Comparison of ENCODE assay signal across 23 cellular contexts in genomic region chr6:41685641-41686380, GRCh38. TPM values are rescaled to one million over a fixed set of nuclear protein-coding genes. Genes with fewer than 3 reads are reported as not detected.
DNase-seq lines count a peak whose midpoint lies in the region; ATAC-seq, FAIRE-seq and TF ChIP-seq lines count a peak whose summit lies in the region.
"Had no signal": no experiment of that assay in that cellular context is flagged by ENCODE, and none has a peak within 500 bp of the region (broad histone marks: within the 10 kb centered on the region; RNA-seq: fewer than 3 reads in every experiment).

No MANE protein-coding gene starts in this region.

- no peak for FAIRE-seq in GM12878 (lab: Jason Lieb, UNC)
- FAIRE-seq: HepG2 had no signal

- CTCF ChIA-PET in RWPE1 (lab: Yijun Ruan, JAX): interaction anchor here (0.7 to 1.7 kb wide), 2 partner anchors 83 to 95 kb away, joined by 3 to 6 read pairs; no protein-coding TSS in a partner anchor
- CTCF ChIA-PET in GM12878 (lab: Yijun Ruan, JAX): interaction anchor here (1.1 to 4.2 kb wide), 8 partner anchors 19 to 379 kb away, joined by 3 to 31 read pairs (median 4); no protein-coding TSS in a partner anchor
- CTCF ChIA-PET in T-cell (lab: Charles Lee): interaction anchor here (0.7 to 1.2 kb wide), 2 partner anchors 317 to 318 kb away, joined by 3 read pairs; no protein-coding TSS in a partner anchor

- SMC1A ChIA-PET in GM12878 (lab: Charles Lee; ENCODE audit: uncharacterized antibody, unreplicated experiment): interaction anchor here (0.7 to 1.6 kb wide), 3 partner anchors 21 to 91 kb away, joined by 3 to 6 read pairs (median 3); no protein-coding TSS in a partner anchor

- no peak overlapping the region for H3K9ac ChIP-seq in GM12878 (ENCODE audit: control insufficient read depth, insufficient read depth, low read length)

- no peaks in the 10 kb centered on the region for H3K27me3 ChIP-seq in GM12878 (replicated peaks in 1 of 2; ENCODE audit: control insufficient read depth in 2 of 2, insufficient read depth in 2 of 2, low read length in 1 of 2)
- H3K27me3 ChIP-seq in layer of hippocampus (ENCODE audit: control insufficient read depth, insufficient read depth, low read length): no peaks in the 10 kb centered on the region
- no peaks in the 10 kb centered on the region for H3K27me3 ChIP-seq in Peyer's patch
- H3K27me3 ChIP-seq: SJCRH30 had no signal

- no peaks in the 10 kb centered on the region for H3K27me3 Mint-ChIP-seq in stimulated activated memory B cell treated with anti-CD40 and anti-IgM and Interleukin-4, amounts not matched to agents 10 μg/mL and 1 μg/mL and 100 μg/mL, for 72 hours
- H3K27me3 Mint-ChIP-seq in T-cell: no peaks in the 10 kb centered on the region

- no peak overlapping the region for H3K4me2 ChIP-seq in GM12878 (ENCODE audit: control insufficient read depth, insufficient read depth)

- RAD21 ChIA-PET in GM12878 (lab: Charles Lee; ENCODE audit: unreplicated experiment): interaction anchor here (0.6 to 2.9 kb wide), 2 partner anchors 83 to 186 kb away, joined by 3 to 17 read pairs; no protein-coding TSS in a partner anchor

- DNase-seq in RWPE1 (ENCODE audit: low spot score): no peak
- DNase-seq in GM12878 (ENCODE audit: low read depth, low spot score): no peak
- DNase-seq in AML-193 (lab: John Stamatoyannopoulos, UW): no peak
- DNase-seq in T-cell: no peak
- DNase-seq in mesenteric fat pad (ENCODE audit: low spot score): no peak
- no peak for DNase-seq in Peyer's patch
- DNase-seq: ACHN, COR-L47, DMS 273 treated with DMSO at 0.1 percent for 48 hours, DND-41, H9, KG1, NCI-H1105 treated with DMSO at 0.1 percent for 48 hours, NCI-H1694, NCI-H2107, NCI-H510A, NCI-H774, PC-3, SJCRH30 had no signal

- TF ChIP-seq POLR2A in GM12878 (IDR thresholded peaks at IDR 0.05; ENCODE audit: low read depth, low read length) (no peak), Peyer's patch (IDR thresholded peaks at IDR 0.05) (no peak)

- BruUV-seq in GM12878 (replicated peaks; lab: Mats Ljungman, UMichigan): no TSS peak

- POLR2A ChIA-PET in RWPE1 (lab: Yijun Ruan, JAX; ENCODE audit: low non-redundant PET): no interaction called here
- POLR2A ChIA-PET in GM12878 (lab: Charles Lee): interaction anchor here (0.8 kb wide), 1 partner anchor 49 kb away, joined by 8 read pairs; no protein-coding TSS in a partner anchor
- POLR2A ChIA-PET in T-cell (lab: Charles Lee): no interaction called here

- TF ChIP-seq EP300 in GM12878 (IDR thresholded peaks at IDR 0.05; ENCODE audit: borderline replicate concordance in 1 of 2, control insufficient read depth in 1 of 2, low read depth in 2 of 2, low read length in 2 of 2): no peak

- H3K4me3 Mint-ChIP-seq in stimulated activated memory B cell treated with anti-CD40 and anti-IgM and Interleukin-4, amounts not matched to agents 10 μg/mL and 1 μg/mL and 100 μg/mL, for 72 hours: no peak overlapping the region
- H3K4me3 Mint-ChIP-seq in T-cell: no peak overlapping the region
- H3K4me3 Mint-ChIP-seq: H9 had no signal

- H3K27ac ChIP-seq in RWPE1 (peak overlapping the region; percentile 17; the same call in 1 of the 2 replicates), GM12878 (ENCODE audit: control insufficient read depth, insufficient read depth) (no peak overlapping the region), layer of hippocampus (ENCODE audit: low read depth, low read length) (peak overlapping the region; percentile 92), Peyer's patch (no peak overlapping the region)
- H3K27ac ChIP-seq: SJCRH30 had no signal

- H3K9me3 ChIP-seq in GM12878 (replicated peaks; ENCODE audit: control insufficient read depth, insufficient read depth, low read length) (no peaks in the 10 kb centered on the region), Peyer's patch (no peaks in the 10 kb centered on the region)
- H3K9me3 ChIP-seq: SJCRH30 had no signal

- in situ Hi-C loops in GM12878 (cut with MboI): loop anchor here (10.0 kb wide), 1 partner anchor 81 kb away; no protein-coding TSS in a partner anchor

- H3K9me3 Mint-ChIP-seq in stimulated activated memory B cell treated with anti-CD40 and anti-IgM and Interleukin-4, amounts not matched to agents 10 μg/mL and 1 μg/mL and 100 μg/mL, for 72 hours: no peaks in the 10 kb centered on the region
- no peaks in the 10 kb centered on the region for H3K9me3 Mint-ChIP-seq in T-cell
- H3K9me3 Mint-ChIP-seq: H9 had no signal

- no peak for ATAC-seq in GM12878
- ATAC-seq in stimulated activated memory B cell treated with anti-CD40 and anti-IgM and Interleukin-4, amounts not matched to agents 10 μg/mL and 1 μg/mL and 100 μg/mL, for 72 hours: no peak
- ATAC-seq in T-cell (replicated peaks in 1 of 4): no peak
- ATAC-seq: HepG2, PC-3 had no signal

- H3K4me1 Mint-ChIP-seq in stimulated activated memory B cell treated with anti-CD40 and anti-IgM and Interleukin-4, amounts not matched to agents 10 μg/mL and 1 μg/mL and 100 μg/mL, for 72 hours: peaks cover 58% of the 10 kb centered on the region
- peaks cover 8 to 18% (median 13%) of the 10 kb centered on the region in 3 donors for H3K4me1 Mint-ChIP-seq in T-cell

- H3K36me3 Mint-ChIP-seq in stimulated activated memory B cell treated with anti-CD40 and anti-IgM and Interleukin-4, amounts not matched to agents 10 μg/mL and 1 μg/mL and 100 μg/mL, for 72 hours: peaks cover 47% of the 10 kb centered on the region
- peaks cover 9% of the 10 kb centered on the region for H3K36me3 Mint-ChIP-seq in T-cell

- TF ChIP-seq CTCF in RWPE1 (conservative IDR thresholded peaks at IDR 0.05; ENCODE audit: low read depth) (no peak), GM12878 (IDR thresholded peaks at IDR 0.05 in 2 of 3, conservative IDR thresholded peaks at IDR 0.05 in 1 of 3; ENCODE audit: control insufficient read depth in 2 of 3, extremely low read depth in 1 of 3, insufficient read depth in 1 of 3, low read depth in 3 of 3, low read length in 3 of 3) (no peak), Peyer's patch (IDR thresholded peaks at IDR 0.05) (no peak)

- no peak overlapping the region for H2AFZ ChIP-seq in GM12878 (ENCODE audit: control insufficient read depth, low read depth, low read length)

- H4K20me1 ChIP-seq in GM12878 (ENCODE audit: control insufficient read depth, insufficient read depth): no peaks in the 10 kb centered on the region

- H3K4me1 ChIP-seq in GM12878 (ENCODE audit: control insufficient read depth, insufficient read depth, low read length): no peaks in the 10 kb centered on the region
- peaks cover 0 to 20% (median 11%) of the 10 kb centered on the region in 4 donors for H3K4me1 ChIP-seq in Peyer's patch

- peaks cover 13 to 41% of the 10 kb centered on the region in 2 experiments; a peak in 3 of 4 replicates for H3K36me3 ChIP-seq in GM12878 (ENCODE audit: control insufficient read depth in 2 of 2, insufficient read depth in 2 of 2, low read length in 1 of 2)
- H3K36me3 ChIP-seq in Peyer's patch: peaks cover 0 to 50% (median 0%) of the 10 kb centered on the region in 3 donors
- H3K36me3 ChIP-seq: SJCRH30 had no signal

- TF ChIP-seq RAD21 in GM12878 (IDR thresholded peaks at IDR 0.05; ENCODE audit: insufficient read depth, low read depth, low read length): no peak

- no peaks in the 10 kb centered on the region for H3K79me2 ChIP-seq in GM12878 (ENCODE audit: control insufficient read depth, insufficient read depth, low read length)

- H3K4me3 ChIP-seq in GM12878: no peak overlapping the region
- no peak overlapping the region for H3K4me3 ChIP-seq in Peyer's patch
- H3K4me3 ChIP-seq: SJCRH30 had no signal

- H3K27ac Mint-ChIP-seq in stimulated activated memory B cell treated with anti-CD40 and anti-IgM and Interleukin-4, amounts not matched to agents 10 μg/mL and 1 μg/mL and 100 μg/mL, for 72 hours: peak overlapping the region; percentile 75
- H3K27ac Mint-ChIP-seq in T-cell: no peak overlapping the region

- intact Hi-C loops in GM12878 (cut with micrococcal nuclease; ENCODE audit: unreplicated experiment): no loop called here

- 92% methylated on average over 7 of the region's 7 CpGs for WGBS in GM12878 (ENCODE audit: insufficient coverage, insufficient replicate concordance, low lambda C conversion rate, missing lambda C conversion rate)

RNA-seq across cellular contexts. Expression of gene MDFI, which starts 47.5 kb away (rescaled TPM):
- not detected in 2 replicates for total RNA-seq in GM12878 (2013; cell fraction: nucleolus; rRNA removed)
- total RNA-seq in GM12878 (2014; rRNA removed) (not detected in 2 replicates), GM12878 (2014; rRNA removed; fragmentation: Illumina TruSeq; extraction: Trizol) (not detected in 2 replicates), GM12878 (2021) (not detected in 2 replicates), T-cell (not detected), mesenteric fat pad (21.7 TPM), Peyer's patch (1 to 10 TPM in 2 of 4 donors, under 1 TPM in 1, not detected in 1; 0.94 to 2.6 (median 2.4) TPM)
- polyA plus RNA-seq in GM12878 (2011; ENCODE audit: low read depth): not detected
- polyA plus RNA-seq in GM12878 (2011; rRNA removed) (not detected in 2 replicates), GM12878 (2014; fragmentation: Illumina TruSeq; extraction: Trizol) (not detected in 2 replicates), GM12878 (2014; fragmentation: Nextera tagmentation; extraction: Ambion mirVana) (not detected), GM12878 (2014; rRNA removed) (not detected in 2 replicates), GM12878 (2016; fragmentation: Nextera tagmentation; extraction: Ambion mirVana) (not detected)
- polyA plus RNA-seq in GM12878 (2011; cell fraction: cytosol; rRNA removed): not detected in 2 replicates
- polyA plus RNA-seq in GM12878 (2011; cell fraction: nucleus; rRNA removed): not detected in 2 replicates
- polyA plus RNA-seq in GM12878 (2012): not detected in 2 replicates
- polyA minus RNA-seq in GM12878 (2011; rRNA and poly(A)+ RNA removed): not detected in 2 replicates
- polyA minus RNA-seq in GM12878 (2011; cell fraction: cytosol; rRNA and poly(A)+ RNA removed): not detected in 2 replicates
- polyA minus RNA-seq in GM12878 (2011; cell fraction: nucleus; rRNA and poly(A)+ RNA removed): not detected in 2 replicates
- total RNA-seq: G401, HepG2 had no signal

RNA-seq across cellular contexts. Expression of gene TFEB, which starts 49.6 kb away (rescaled TPM):
- total RNA-seq in GM12878 (2013; cell fraction: nucleolus; rRNA removed): 91.8 and 108 TPM in 2 replicates
- total RNA-seq in GM12878 (2014; rRNA removed) (95.7 and 97.9 TPM in 2 replicates), GM12878 (2014; rRNA removed; fragmentation: Illumina TruSeq; extraction: Trizol) (30.7 and 31.4 TPM in 2 replicates), GM12878 (2021) (97.7 and 108 TPM in 2 replicates), T-cell (10 to 100 TPM; 18.9 to 28.1 (median 19.5) TPM), mesenteric fat pad (17.9 TPM), Peyer's patch (10 to 100 TPM; 17.6 to 47.9 (median 22.9) TPM)
- polyA plus RNA-seq in GM12878 (2011; ENCODE audit: low read depth): 42.6 TPM
- polyA plus RNA-seq in GM12878 (2011; rRNA removed) (22.8 and 62.1 TPM in 2 replicates), GM12878 (2014; fragmentation: Illumina TruSeq; extraction: Trizol) (6.6 and 22.4 TPM in 2 replicates), GM12878 (2014; fragmentation: Nextera tagmentation; extraction: Ambion mirVana) (1 to 10 TPM in 1 of 2 experiments, under 1 TPM in 1; 0.84 to 2.6 TPM), GM12878 (2014; rRNA removed) (107 and 133 TPM in 2 replicates), GM12878 (2016; fragmentation: Nextera tagmentation; extraction: Ambion mirVana) (10 to 100 TPM; 59.4 to 64.3 TPM)
- polyA plus RNA-seq in GM12878 (2011; cell fraction: cytosol; rRNA removed): 56.5 and 88.1 TPM in 2 replicates
- polyA plus RNA-seq in GM12878 (2011; cell fraction: nucleus; rRNA removed): 83.6 and 85.7 TPM in 2 replicates
- 59.0 and 84.4 TPM in 2 replicates for polyA plus RNA-seq in GM12878 (2012)
- 46.4 and 70.0 TPM in 2 replicates for polyA minus RNA-seq in GM12878 (2011; rRNA and poly(A)+ RNA removed)
- 35.4 and 37.4 TPM in 2 replicates for polyA minus RNA-seq in GM12878 (2011; cell fraction: cytosol; rRNA and poly(A)+ RNA removed)
- 29.1 and 40.5 TPM in 2 replicates for polyA minus RNA-seq in GM12878 (2011; cell fraction: nucleus; rRNA and poly(A)+ RNA removed)

Comparison
In these comparisons a context has a peak if more than half of its experiments do, and no peak if none do; other contexts are left out.
1. H3K27ac ChIP-seq: peak in RWPE1 (single experiment) and layer of hippocampus (single experiment); none in GM12878 (single experiment) and Peyer's patch (0 of 4).